ENCODE assay signal across 16 cellular contexts in genomic region chr10:29807407-29807806, GRCh38.
A peak's percentile ranks its signal among the peaks of the same experiment; 100 is the strongest.
DNase-seq lines count a peak whose midpoint lies in the region; ATAC-seq and TF ChIP-seq lines count a peak whose summit lies in the region.
"Had no signal": no experiment of that assay in that cellular context is flagged by ENCODE, and none has a peak within 500 bp of the region (broad histone marks: within the 10 kb centered on the region; RNA-seq: fewer than 3 reads in every experiment).

No MANE protein-coding gene starts in this region.

- H3K9me3 ChIP-seq in A673 (ENCODE audit: low read depth, low read length, poor library complexity, severe bottlenecking): no peaks in the 10 kb centered on the region
- H3K9me3 ChIP-seq in left lung: no peaks in the 10 kb centered on the region
- H3K9me3 ChIP-seq: ovary had no signal

- DNase-seq in A673 (ENCODE audit: low spot score): peak; percentile 14
- peak; percentile 52 for DNase-seq in choroid plexus epithelial cell (ENCODE audit: low read depth)
- DNase-seq in lung microvascular endothelial cell (ENCODE audit: low read depth in 2 of 2): peak; percentile 53 to 87
- no peak for DNase-seq in left lung
- no peak for DNase-seq in NCI-H1048 (lab: John Stamatoyannopoulos, UW)
- DNase-seq: activated T-cell treated with anti-CD3 and anti-CD28 coated beads, Interleukin-2, amount 50 U/mL, for 48 hours; erythroblast; GF-D8; NCI-H2107; ovary; stimulated activated CD4-positive, alpha-beta T cell treated with anti-CD3 and anti-CD28 coated beads, Interleukin-4, amount 100 ng/mL, for 1 hour had no signal

- H3K27me3 ChIP-seq in A673 (replicated peaks; ENCODE audit: insufficient read depth, low read depth, low read length, poor library complexity) (no peaks in the 10 kb centered on the region), left lung (no peaks in the 10 kb centered on the region)
- H3K27me3 ChIP-seq: ovary had no signal

- BruUV-seq in A673 (replicated peaks; lab: Mats Ljungman, UMichigan): no TSS peak

- no peak for TF ChIP-seq RAD21 in Ishikawa (IDR thresholded peaks at IDR 0.05; ENCODE audit: low read depth)

- intact Hi-C loops in A673 (cut with micrococcal nuclease; ENCODE audit: unreplicated experiment): no loop called here
- intact Hi-C loops in left lung (cut with DNase I): no loop called here

- H3K4me3 ChIP-seq in A673 (ENCODE audit: low read depth, low read length, poor library complexity, severe bottlenecking) (no peak overlapping the region), choroid plexus epithelial cell (ENCODE audit: low read depth, low read length) (no peak overlapping the region), left lung (no peak overlapping the region)
- H3K4me3 ChIP-seq: K562, ovary had no signal

- CTCF ChIA-PET in A673 (lab: Charles Lee): no interaction called here

- H3K36me3 ChIP-seq in A673 (ENCODE audit: insufficient read depth, low read length, poor library complexity, severe bottlenecking) (no peaks in the 10 kb centered on the region), left lung (no peaks in the 10 kb centered on the region)
- H3K36me3 ChIP-seq: ovary had no signal

- H3K27ac ChIP-seq in A673 (ENCODE audit: low read depth, low read length, poor library complexity, severe bottlenecking) (no peak overlapping the region), left lung (no peak overlapping the region)
- H3K27ac ChIP-seq: ovary had no signal

- TF ChIP-seq EP300 in Ishikawa (IDR thresholded peaks at IDR 0.05; ENCODE audit: borderline replicate concordance): no peak; the same call in 1 of the 2 replicates

- POLR2A ChIA-PET in A673 (lab: Charles Lee; ENCODE audit: low non-redundant PET): no interaction called here

- TF ChIP-seq CTCF in A673 (conservative IDR thresholded peaks at IDR 0.05; ENCODE audit: low read depth, low read length): no peak
- no peak for TF ChIP-seq CTCF in choroid plexus epithelial cell (conservative IDR thresholded peaks at IDR 0.05; ENCODE audit: low read depth, low read length)
- no peak for TF ChIP-seq CTCF in left lung (IDR thresholded peaks at IDR 0.05)

- peaks cover 28% of the 10 kb centered on the region for H3K4me1 ChIP-seq in A673 (ENCODE audit: insufficient read depth, low read length, poor library complexity, severe bottlenecking)
- H3K4me1 ChIP-seq in left lung: peaks cover 8 to 38% of the 10 kb centered on the region in 2 donors

- ATAC-seq in HG03025 (IDR thresholded peaks at IDR 0.05; ENCODE audit: low FRiP score, unreplicated experiment) (no peak), GM18520 (IDR thresholded peaks at IDR 0.05; ENCODE audit: unreplicated experiment) (no peak), left lung (no peak)
- ATAC-seq: K562, WTC11 had no signal

TF ChIP-seq in Ishikawa, 13 proteins besides CTCF, POLR2A, EP300 and RAD21:
- TF ChIP-seq, protein P1, sequence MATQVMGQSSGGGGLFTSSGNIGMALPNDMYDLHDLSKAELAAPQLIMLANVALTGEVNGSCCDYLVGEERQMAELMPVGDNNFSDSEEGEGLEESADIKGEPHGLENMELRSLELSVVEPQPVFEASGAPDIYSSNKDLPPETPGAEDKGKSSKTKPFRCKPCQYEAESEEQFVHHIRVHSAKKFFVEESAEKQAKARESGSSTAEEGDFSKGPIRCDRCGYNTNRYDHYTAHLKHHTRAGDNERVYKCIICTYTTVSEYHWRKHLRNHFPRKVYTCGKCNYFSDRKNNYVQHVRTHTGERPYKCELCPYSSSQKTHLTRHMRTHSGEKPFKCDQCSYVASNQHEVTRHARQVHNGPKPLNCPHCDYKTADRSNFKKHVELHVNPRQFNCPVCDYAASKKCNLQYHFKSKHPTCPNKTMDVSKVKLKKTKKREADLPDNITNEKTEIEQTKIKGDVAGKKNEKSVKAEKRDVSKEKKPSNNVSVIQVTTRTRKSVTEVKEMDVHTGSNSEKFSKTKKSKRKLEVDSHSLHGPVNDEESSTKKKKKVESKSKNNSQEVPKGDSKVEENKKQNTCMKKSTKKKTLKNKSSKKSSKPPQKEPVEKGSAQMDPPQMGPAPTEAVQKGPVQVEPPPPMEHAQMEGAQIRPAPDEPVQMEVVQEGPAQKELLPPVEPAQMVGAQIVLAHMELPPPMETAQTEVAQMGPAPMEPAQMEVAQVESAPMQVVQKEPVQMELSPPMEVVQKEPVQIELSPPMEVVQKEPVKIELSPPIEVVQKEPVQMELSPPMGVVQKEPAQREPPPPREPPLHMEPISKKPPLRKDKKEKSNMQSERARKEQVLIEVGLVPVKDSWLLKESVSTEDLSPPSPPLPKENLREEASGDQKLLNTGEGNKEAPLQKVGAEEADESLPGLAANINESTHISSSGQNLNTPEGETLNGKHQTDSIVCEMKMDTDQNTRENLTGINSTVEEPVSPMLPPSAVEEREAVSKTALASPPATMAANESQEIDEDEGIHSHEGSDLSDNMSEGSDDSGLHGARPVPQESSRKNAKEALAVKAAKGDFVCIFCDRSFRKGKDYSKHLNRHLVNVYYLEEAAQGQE (IDR thresholded peaks at IDR 0.05; ENCODE audit: low read depth): peak; percentile 27; the same call in 1 of the 2 replicates
- TF ChIP-seq TEAD4 (IDR thresholded peaks at IDR 0.05) (peak; percentile 65), EGR1 (IDR thresholded peaks at IDR 0.05) (no peak), ZBTB7A (IDR thresholded peaks at IDR 0.05; ENCODE audit: low read depth) (no peak), TCF12 (IDR thresholded peaks at IDR 0.05; ENCODE audit: low read depth) (no peak), NFIC (IDR thresholded peaks at IDR 0.05) (no peak), TAF1 (IDR thresholded peaks at IDR 0.05; ENCODE audit: low read depth) (no peak), FOXM1 (IDR thresholded peaks at IDR 0.05; ENCODE audit: borderline replicate concordance, low read depth) (peak; percentile 25; the same call in 1 of the 2 replicates), MAX (IDR thresholded peaks at IDR 0.05) (no peak), CEBPB (IDR thresholded peaks at IDR 0.05) (no peak), USF1 (IDR thresholded peaks at IDR 0.05) (no peak), CREB1 (IDR thresholded peaks at IDR 0.05; ENCODE audit: low read depth) (no peak)

Comparison
In these comparisons a context has a peak if more than half of its experiments do, and no peak if none do; other contexts are left out.
1. DNase-seq: peak in A673 (single experiment), choroid plexus epithelial cell (single experiment) and lung microvascular endothelial cell (2 of 2); none in left lung (0 of 2) and NCI-H1048 (single experiment).